Comparison of ENCODE assay signal across 8 cellular contexts in genomic region chr13:99176309-99177276, GRCh38. TPM values are rescaled to one million over a fixed set of nuclear protein-coding genes. Genes with fewer than 3 reads are reported as not detected.
DNase-seq lines count a peak whose midpoint lies in the region; ATAC-seq and TF ChIP-seq lines count a peak whose summit lies in the region.

No MANE protein-coding gene starts in this region.

- in situ Hi-C loops in GM23248 (cut with MboI) = loop anchor here (10.0 kb wide), 2 partner anchors 88 to 248 kb away; no protein-coding TSS in a partner anchor

- peak; percentile 95 for TF ChIP-seq CTCF in Loucy (conservative IDR thresholded peaks at IDR 0.05; ENCODE audit: low read length)
- TF ChIP-seq CTCF in psoas muscle (IDR thresholded peaks at IDR 0.05) = peak; percentile 93
- TF ChIP-seq CTCF in vagina (IDR thresholded peaks at IDR 0.05) = peak; percentile 69 to 91 (median 82)

- H2AFZ ChIP-seq in GM23248 (no peak overlapping the region), Loucy (ENCODE audit: low read length) (peak overlapping the region; percentile 76)

- no peaks in the 10 kb centered on the region for H3F3A ChIP-seq in GM23248 (ENCODE audit: insufficient read depth)
- H3F3A ChIP-seq in Loucy (ENCODE audit: low read depth) = no peaks in the 10 kb centered on the region

- WGBS in GM23248 (ENCODE audit: low coverage in 1 of 2, low lambda C conversion rate in 2 of 2, missing lambda C conversion rate in 2 of 2), 2 experiments = 16 to 17% methylated on average over 24 of the region's 24 CpGs
- WGBS in psoas muscle, 3 donors = 25 to 28% (median 26%) methylated on average over 24 of the region's 24 CpGs

- no peak overlapping the region for H3K4me3 ChIP-seq in GM23248
- H3K4me3 ChIP-seq in Loucy (ENCODE audit: low read length, poor library complexity, severe bottlenecking) = peak overlapping the region; percentile 44
- no peak overlapping the region for H3K4me3 ChIP-seq in psoas muscle
- H3K4me3 ChIP-seq in vagina = no peak overlapping the region

- H3K36me3 ChIP-seq in GM23248 (ENCODE audit: low read depth) (no peaks in the 10 kb centered on the region), Loucy (ENCODE audit: insufficient read depth, low read length) (no peaks in the 10 kb centered on the region), psoas muscle (ENCODE audit: insufficient read depth in 1 of 2, low read depth in 1 of 2) (no peaks in the 10 kb centered on the region), vagina (no peaks in the 10 kb centered on the region)

- H4K20me1 ChIP-seq in GM23248 (ENCODE audit: insufficient read depth) = no peaks in the 10 kb centered on the region
- no peaks in the 10 kb centered on the region for H4K20me1 ChIP-seq in Loucy (ENCODE audit: insufficient read depth, low read length, poor library complexity, severe bottlenecking)

- TF ChIP-seq POLR2A in vagina (IDR thresholded peaks at IDR 0.05) = no peak

- DNase-seq in EH (ENCODE audit: low read depth) (peak; percentile 60), GM23248 (peak; percentile 62), SK-N-DZ (ENCODE audit: low spot score) (peak; percentile 56), Right ventricle myocardium superior (peak; percentile 72), psoas muscle (peak; percentile 69 to 82), vagina (ENCODE audit: extremely low spot score in 2 of 2) (peak in 1 of 2 donors; percentile 83)
- DNase-seq in activated naive CD4-positive, alpha-beta T cell treated with anti-CD3 and anti-CD28 coated beads, Interleukin-2, amount 50 U/mL, for 16 hours = peak; percentile 82

- intact Hi-C loops in Right ventricle myocardium superior (cut with DNase I) = loop anchor here (5.0 kb wide), 1 partner anchor 91 kb away; no protein-coding TSS in a partner anchor
- intact Hi-C loops in psoas muscle (cut with DNase I) = no loop called here
- intact Hi-C loops in vagina (cut with DNase I) = loop anchor here (5.0 kb wide), 2 partner anchors 91 to 256 kb away; no protein-coding TSS in a partner anchor

- H3K9me3 ChIP-seq in GM23248 (ENCODE audit: low read depth) (no peaks in the 10 kb centered on the region), Loucy (ENCODE audit: insufficient read depth, low read depth, low read length) (no peaks in the 10 kb centered on the region), psoas muscle (no peaks in the 10 kb centered on the region), vagina (no peaks in the 10 kb centered on the region)

- H3K79me2 ChIP-seq in GM23248 (ENCODE audit: insufficient read depth) = no peaks in the 10 kb centered on the region
- no peaks in the 10 kb centered on the region for H3K79me2 ChIP-seq in Loucy (ENCODE audit: insufficient read depth, low read length)

- H3K9ac ChIP-seq in GM23248 = no peak overlapping the region
- H3K9ac ChIP-seq in Loucy (ENCODE audit: low read depth, low read length, poor library complexity, severe bottlenecking) = no peak overlapping the region

- H3K4me1 ChIP-seq in GM23248 (ENCODE audit: insufficient read depth) = no peaks in the 10 kb centered on the region
- H3K4me1 ChIP-seq in Loucy (ENCODE audit: insufficient read depth, low read length, poor library complexity, severe bottlenecking) = peaks cover 9% of the 10 kb centered on the region
- H3K4me1 ChIP-seq in psoas muscle = no peaks in the 10 kb centered on the region
- H3K4me1 ChIP-seq in vagina = peaks cover 4% of the 10 kb centered on the region

- no peak overlapping the region for H3K4me2 ChIP-seq in GM23248 (ENCODE audit: unreplicated experiment)
- H3K4me2 ChIP-seq in Loucy (ENCODE audit: low read depth, low read length, poor library complexity, severe bottlenecking) = peak overlapping the region; percentile 72

- H3K27ac ChIP-seq in GM23248 = no peak overlapping the region
- H3K27ac ChIP-seq in psoas muscle = no peak overlapping the region
- no peak overlapping the region for H3K27ac ChIP-seq in vagina

- H3K9me2 ChIP-seq in GM23248 (ENCODE audit: insufficient read depth) (no peaks in the 10 kb centered on the region), Loucy (replicated peaks; ENCODE audit: low read depth, low read length) (no peaks in the 10 kb centered on the region)

- H3K27me3 ChIP-seq in GM23248 (replicated peaks; ENCODE audit: insufficient read depth) (peaks cover 8% of the 10 kb centered on the region; the same call in 1 of the 2 replicates), Loucy (ENCODE audit: insufficient read depth, low read length, poor library complexity, severe bottlenecking) (no peaks in the 10 kb centered on the region), psoas muscle (ENCODE audit: insufficient read depth in 3 of 3, low read length in 2 of 3) (peaks cover 0 to 3% (median 0%) of the 10 kb centered on the region in 3 donors), vagina (no peaks in the 10 kb centered on the region)

- ATAC-seq in Right ventricle myocardium superior (ENCODE audit: poor library complexity) = peak; percentile 94
- peak; percentile 94 to 99 (median 96) for ATAC-seq in psoas muscle

RNA-seq across cellular contexts. Expression of gene UBAC2, which starts 24.1 kb away (rescaled TPM):
- total RNA-seq in GM23248 (2014; rRNA removed; shearing (Covaris generic)) = 44.8 and 66.1 TPM in 2 replicates
- 95.9 and 96.5 TPM in 2 replicates for polyA plus RNA-seq in GM23248 (2016; fragmentation: Nextera tagmentation; extraction: Ambion mirVana)
- 74.0 and 78.5 TPM in 2 replicates for polyA plus RNA-seq in SK-N-DZ (2014; cell fraction: cytosol; rRNA removed)
- polyA plus RNA-seq in SK-N-DZ (2014; cell fraction: nucleus; rRNA removed) = 30.1 and 32.7 TPM in 2 replicates
- total RNA-seq in Right ventricle myocardium superior = 35.4 TPM
- total RNA-seq in psoas muscle = 10 to 100 TPM; 65.1 to 79.2 (median 71.0) TPM
- 10 to 100 TPM; 54.1 to 97.1 (median 71.7) TPM for polyA plus RNA-seq in psoas muscle
- 57.7 TPM for total RNA-seq in vagina

Comparison
In these comparisons a context has a peak if more than half of its experiments do, and no peak if none do; other contexts are left out.
1. intact Hi-C loops: an anchor here in Right ventricle myocardium superior (5.0 kb wide) and vagina (5.0 kb wide); none called in psoas muscle.